ENCODE assay signal across 20 cellular contexts in genomic region chr2:239496700-239497099, GRCh38.
DNase-seq lines count a peak whose midpoint lies in the region; ATAC-seq and TF ChIP-seq lines count a peak whose summit lies in the region.
"Had no signal": no experiment of that assay in that cellular context is flagged by ENCODE, and none has a peak within 500 bp of the region (broad histone marks: within the 10 kb centered on the region; RNA-seq: fewer than 3 reads in every experiment).

No MANE protein-coding gene starts in this region.

- DNase-seq in stimulated activated naive CD8-positive, alpha-beta T cell treated with anti-CD3 and anti-CD28 coated beads, Interleukin-15, Interleukin-2, amounts not matched to agents 100 U/mL and 50 U/mL, for 24 hours: no peak
- no peak for DNase-seq in stimulated activated naive CD8-positive, alpha-beta T cell treated with anti-CD3 and anti-CD28 coated beads, Interleukin-15, amount 100 ng/mL, for 72 hours
- peak; percentile 91 for DNase-seq in NAMALWA (ENCODE audit: low spot score)
- peak; percentile 11 for DNase-seq in activated naive CD8-positive, alpha-beta T cell treated with anti-CD3 and anti-CD28 coated beads for 36 hours
- DNase-seq in testis: peak; percentile 79
- no peak for DNase-seq in GOT3 (lab: John Stamatoyannopoulos, UW)
- no peak for DNase-seq in lower leg skin (ENCODE audit: low spot score in 2 of 2)
- DNase-seq in NCI-H1436 (lab: John Stamatoyannopoulos, UW): no peak
- DNase-seq: activated naive CD8-positive, alpha-beta T cell treated with anti-CD3 and anti-CD28 coated beads, Interleukin-2, amount 10 ng/mL, durations not matched to agents 7 days and 5 days; gastrocnemius medialis; GF-D8; left cardiac atrium; midbrain; NCI-H2029; NCI-H446 treated with DMSO at 0.1 percent for 48 hours; SK-N-SH; T1000; thyroid gland had no signal

- H3K36me3 Mint-ChIP-seq in activated naive CD8-positive, alpha-beta T cell treated with anti-CD3 and anti-CD28 coated beads for 36 hours: no peaks in the 10 kb centered on the region
- H3K36me3 Mint-ChIP-seq: activated naive CD8-positive, alpha-beta T cell treated with anti-CD3 and anti-CD28 coated beads, Interleukin-2, amount 10 ng/mL, durations not matched to agents 7 days and 5 days had no signal

- no peak overlapping the region for H3K27ac Mint-ChIP-seq in stimulated activated naive CD8-positive, alpha-beta T cell treated with anti-CD3 and anti-CD28 coated beads, Interleukin-15, amount 100 ng/mL, for 72 hours
- H3K27ac Mint-ChIP-seq in activated naive CD8-positive, alpha-beta T cell treated with anti-CD3 and anti-CD28 coated beads for 36 hours: no peak overlapping the region
- H3K27ac Mint-ChIP-seq: activated naive CD8-positive, alpha-beta T cell treated with anti-CD3 and anti-CD28 coated beads, Interleukin-2, amount 10 ng/mL, durations not matched to agents 7 days and 5 days; dendritic cell treated with granulocyte-macrophage colony-stimulating factor and Interleukin-4, amounts not matched to agents 40 ng/mL and 50 ng/mL, for 4 days had no signal

- intact Hi-C loops in testis (cut with DNase I; ENCODE audit: low total_unique reads): no loop called here
- intact Hi-C loops in lower leg skin (cut with DNase I; ENCODE audit: low total_unique reads): no loop called here

- H3K4me3 Mint-ChIP-seq in stimulated activated naive CD8-positive, alpha-beta T cell treated with anti-CD3 and anti-CD28 coated beads, Interleukin-15, amount 100 ng/mL, for 72 hours: no peak overlapping the region
- no peak overlapping the region for H3K4me3 Mint-ChIP-seq in activated naive CD8-positive, alpha-beta T cell treated with anti-CD3 and anti-CD28 coated beads for 36 hours
- H3K4me3 Mint-ChIP-seq: activated naive CD8-positive, alpha-beta T cell treated with anti-CD3 and anti-CD28 coated beads, Interleukin-2, amount 10 ng/mL, durations not matched to agents 7 days and 5 days; dendritic cell treated with granulocyte-macrophage colony-stimulating factor and Interleukin-4, amounts not matched to agents 40 ng/mL and 50 ng/mL, for 4 days had no signal

- H3K9me3 ChIP-seq in testis: no peaks in the 10 kb centered on the region
- H3K9me3 ChIP-seq: gastrocnemius medialis, SK-N-SH, thyroid gland had no signal

- peak; percentile 29 for ATAC-seq in stimulated activated naive CD8-positive, alpha-beta T cell treated with anti-CD3 and anti-CD28 coated beads, Interleukin-15, Interleukin-2, amounts not matched to agents 100 U/mL and 50 U/mL, for 24 hours
- ATAC-seq in stimulated activated naive CD8-positive, alpha-beta T cell treated with anti-CD3 and anti-CD28 coated beads, Interleukin-15, amount 100 ng/mL, for 72 hours: no peak
- ATAC-seq: gastrocnemius medialis, HepG2, left cardiac atrium had no signal

- H3K27me3 ChIP-seq in testis: no peaks in the 10 kb centered on the region
- H3K27me3 ChIP-seq: gastrocnemius medialis, thyroid gland had no signal

- H3K27ac ChIP-seq in testis: no peak overlapping the region
- H3K27ac ChIP-seq: gastrocnemius medialis, thyroid gland had no signal

- WGBS in testis, 2 donors: 62 to 94% methylated on average over 2 of the region's 2 CpGs
- 59 to 90% methylated on average over 2 of the region's 2 CpGs for WGBS in lower leg skin, 2 donors

- peaks cover 0 to 5% of the 10 kb centered on the region in 2 donors for H3K9me3 Mint-ChIP-seq in stimulated activated naive CD8-positive, alpha-beta T cell treated with anti-CD3 and anti-CD28 coated beads, Interleukin-15, amount 100 ng/mL, for 72 hours
- H3K9me3 Mint-ChIP-seq in activated naive CD8-positive, alpha-beta T cell treated with anti-CD3 and anti-CD28 coated beads for 36 hours: no peaks in the 10 kb centered on the region
- H3K9me3 Mint-ChIP-seq: activated naive CD8-positive, alpha-beta T cell treated with anti-CD3 and anti-CD28 coated beads, Interleukin-2, amount 10 ng/mL, durations not matched to agents 7 days and 5 days had no signal

- H3K36me3 ChIP-seq in testis (ENCODE audit: low read depth, missing control alignments): no peaks in the 10 kb centered on the region
- H3K36me3 ChIP-seq: gastrocnemius medialis, thyroid gland had no signal

- H3K27me3 Mint-ChIP-seq in stimulated activated naive CD8-positive, alpha-beta T cell treated with anti-CD3 and anti-CD28 coated beads, Interleukin-15, amount 100 ng/mL, for 72 hours: peaks cover 8% of the 10 kb centered on the region
- no peaks in the 10 kb centered on the region for H3K27me3 Mint-ChIP-seq in activated naive CD8-positive, alpha-beta T cell treated with anti-CD3 and anti-CD28 coated beads for 36 hours

- TF ChIP-seq POLR2A in testis (IDR thresholded peaks at IDR 0.05) (no peak), lower leg skin (IDR thresholded peaks at IDR 0.05) (no peak)

- H3K4me1 ChIP-seq in testis: peaks cover 19% of the 10 kb centered on the region
- H3K4me1 ChIP-seq: gastrocnemius medialis had no signal

- TF ChIP-seq CTCF in testis (IDR thresholded peaks at IDR 0.05): no peak
- no peak for TF ChIP-seq CTCF in lower leg skin (IDR thresholded peaks at IDR 0.05)

- H3K4me1 Mint-ChIP-seq in stimulated activated naive CD8-positive, alpha-beta T cell treated with anti-CD3 and anti-CD28 coated beads, Interleukin-15, amount 100 ng/mL, for 72 hours: no peaks in the 10 kb centered on the region
- no peaks in the 10 kb centered on the region for H3K4me1 Mint-ChIP-seq in activated naive CD8-positive, alpha-beta T cell treated with anti-CD3 and anti-CD28 coated beads for 36 hours
- H3K4me1 Mint-ChIP-seq: activated naive CD8-positive, alpha-beta T cell treated with anti-CD3 and anti-CD28 coated beads, Interleukin-2, amount 10 ng/mL, durations not matched to agents 7 days and 5 days had no signal

- no peak overlapping the region for H3K4me3 ChIP-seq in testis
- no peak overlapping the region for H3K4me3 ChIP-seq in lower leg skin (ENCODE audit: low read depth, poor library complexity, severe bottlenecking)
- H3K4me3 ChIP-seq: gastrocnemius medialis, thyroid gland had no signal

Comparison
In these comparisons a context has a peak if more than half of its experiments do, and no peak if none do; other contexts are left out.
1. DNase-seq: peak in NAMALWA (single experiment), activated naive CD8-positive, alpha-beta T cell treated with anti-CD3 and anti-CD28 coated beads for 36 hours (single experiment) and testis (single experiment); none in stimulated activated naive CD8-positive, alpha-beta T cell treated with anti-CD3 and anti-CD28 coated beads, Interleukin-15, Interleukin-2, amounts not matched to agents 100 U/mL and 50 U/mL, for 24 hours (single experiment), stimulated activated naive CD8-positive, alpha-beta T cell treated with anti-CD3 and anti-CD28 coated beads, Interleukin-15, amount 100 ng/mL, for 72 hours (0 of 2), GOT3 (single experiment), lower leg skin (0 of 2) and NCI-H1436 (single experiment).